Comparison of ENCODE assay signal across 37 cellular contexts in genomic region chr4:167210166-167210565, GRCh38. TPM values are rescaled to one million over a fixed set of nuclear protein-coding genes. Genes with fewer than 3 reads are reported as not detected.
"Had no signal": no experiment of that assay in that cellular context is flagged by ENCODE, and none has a peak within 500 bp of the region (broad histone marks: within the 10 kb centered on the region; RNA-seq: fewer than 3 reads in every experiment).

No MANE protein-coding gene starts in this region.

- ATAC-seq: activated CD4-positive, CD25-positive, alpha-beta regulatory T cell treated with anti-CD3 and anti-CD28 coated beads, Interleukin-2, amount 50 U/mL, for 24 hours; activated CD8-positive, alpha-beta memory T cell treated with anti-CD3 and anti-CD28 coated beads, Interleukin-2, amount 10 ng/mL, durations not matched to agents 7 days and 5 days; activated CD8-positive, alpha-beta T cell treated with anti-CD3 and anti-CD28 coated beads for 36 hours; foreskin keratinocyte; gastrocnemius medialis; heart left ventricle; T-helper 17 cell had no signal

- H3K9me3 Mint-ChIP-seq: activated B cell treated with CpG ODN at 0.5 μM for 24 hours; activated CD8-positive, alpha-beta T cell treated with anti-CD3 and anti-CD28 coated beads for 36 hours; activated naive CD4-positive, alpha-beta T cell treated with anti-CD3 and anti-CD28 coated beads for 36 hours; activated naive CD4-positive, alpha-beta T cell treated with anti-CD3 and anti-CD28 coated beads, Interleukin-2, amount 50 U/mL, for 24 hours; activated naive CD8-positive, alpha-beta T cell treated with anti-CD3 and anti-CD28 coated beads for 36 hours; activated T-helper 1 cell treated with anti-CD3 and anti-CD28 coated beads, Interleukin-12 subunit alpha, Interleukin-12 subunit beta, Interleukin-2, Interleukin-4 antibody, amounts not matched to agents 30 ng/mL and 10 ng/mL and 1 ng/mL, durations not matched to agents 14 hours and 24 hours and 36 hours; activated T-helper 2 cell treated with anti-CD3 and anti-CD28 coated beads, Interferon-gamma antibody, Interleukin-2, Interleukin-4, amounts not matched to agents 10 μg/mL and 5 μg/mL and 100 μg/mL, durations not matched to agents 14 hours and 24 hours and 36 hours; brain; endodermal cell; T-helper 2 cell treated with Interferon-gamma antibody and Interleukin-4, amounts not matched to agents 5 μg/mL and 100 μg/mL, for 36 hours had no signal

- H3K4me1 ChIP-seq: ascending aorta, esophagus muscularis mucosa, foreskin keratinocyte, gastrocnemius medialis, heart left ventricle had no signal

- H3K9me3 ChIP-seq: ascending aorta, esophagus muscularis mucosa, gastrocnemius medialis, heart left ventricle had no signal

- DNase-seq: activated B cell treated with CpG ODN at 0.5 μM for 24 hours; activated CD4-positive, alpha-beta T cell treated with anti-CD3 and anti-CD28 coated beads for 48 hours; activated CD4-positive, alpha-beta T cell treated with anti-CD3 and anti-CD28 coated beads, Interleukin-2, amount 50 U/mL, for 1 hour; activated CD4-positive, alpha-beta T cell treated with anti-CD3 and anti-CD28 coated beads, Interleukin-2, amount 50 U/mL, for 48 hours; activated CD8-positive, alpha-beta memory T cell treated with anti-CD3 and anti-CD28 coated beads, Interleukin-2, amount 10 ng/mL, durations not matched to agents 7 days and 5 days; activated CD8-positive, alpha-beta memory T cell treated with anti-CD3 and anti-CD28 coated beads, Interleukin-2, amount 50 U/mL, for 4 hours; activated CD8-positive, alpha-beta T cell treated with anti-CD3 and anti-CD28 coated beads for 36 hours; activated effector memory CD4-positive, alpha-beta T cell treated with anti-CD3 and anti-CD28 coated beads, Interleukin-2, amount 50 U/mL, for 16 hours; activated naive CD4-positive, alpha-beta T cell treated with anti-CD3 and anti-CD28 coated beads for 36 hours; activated naive CD8-positive, alpha-beta T cell treated with anti-CD3 and anti-CD28 coated beads for 36 hours; activated T-cell treated with anti-CD3 and anti-CD28 coated beads, Interleukin-2, amount 50 U/mL, for 1 hour; activated T-cell treated with anti-CD3 and anti-CD28 coated beads, Interleukin-2, amount 50 U/mL, for 48 hours; dorsolateral prefrontal cortex; effector memory CD4-positive, alpha-beta T cell; endodermal cell; erythroblast; foreskin keratinocyte; gastrocnemius medialis; glutamatergic neuron; heart left ventricle; T-helper 1 cell; T-helper 17 cell; T1000; WERI-Rb-1 had no signal

- H3K27ac Mint-ChIP-seq: activated B cell treated with CpG ODN at 0.5 μM for 24 hours; activated CD8-positive, alpha-beta memory T cell treated with anti-CD3 and anti-CD28 coated beads, Interleukin-2, amount 10 ng/mL, durations not matched to agents 7 days and 5 days; activated CD8-positive, alpha-beta T cell treated with anti-CD3 and anti-CD28 coated beads for 36 hours; activated naive CD4-positive, alpha-beta T cell treated with anti-CD3 and anti-CD28 coated beads for 36 hours; activated naive CD4-positive, alpha-beta T cell treated with anti-CD3 and anti-CD28 coated beads, Interleukin-2, amount 50 U/mL, for 24 hours; activated naive CD8-positive, alpha-beta T cell treated with anti-CD3 and anti-CD28 coated beads for 36 hours; activated T-helper 1 cell treated with anti-CD3 and anti-CD28 coated beads, Interleukin-12 subunit alpha, Interleukin-12 subunit beta, Interleukin-2, Interleukin-4 antibody, amounts not matched to agents 30 ng/mL and 10 ng/mL and 1 ng/mL, durations not matched to agents 14 hours and 24 hours and 36 hours; activated T-helper 2 cell treated with anti-CD3 and anti-CD28 coated beads, Interferon-gamma antibody, Interleukin-2, Interleukin-4, amounts not matched to agents 10 μg/mL and 5 μg/mL and 100 μg/mL, durations not matched to agents 14 hours and 24 hours and 36 hours; brain; dendritic cell treated with granulocyte-macrophage colony-stimulating factor and Interleukin-4, amounts not matched to agents 40 ng/mL and 50 ng/mL, for 4 days; endodermal cell; T-helper 17 cell; T-helper 2 cell treated with Interferon-gamma antibody and Interleukin-4, amounts not matched to agents 5 μg/mL and 100 μg/mL, for 36 hours had no signal

- H3K27ac ChIP-seq: ascending aorta, coronary artery, esophagus muscularis mucosa, foreskin keratinocyte, gastrocnemius medialis, heart left ventricle, WERI-Rb-1 had no signal

- H3K4me3 ChIP-seq: ascending aorta, coronary artery, dorsolateral prefrontal cortex, esophagus muscularis mucosa, gastrocnemius medialis, heart left ventricle had no signal

- H3K36me3 Mint-ChIP-seq: activated CD8-positive, alpha-beta memory T cell treated with anti-CD3 and anti-CD28 coated beads, Interleukin-2, amount 10 ng/mL, durations not matched to agents 7 days and 5 days; activated naive CD4-positive, alpha-beta T cell treated with anti-CD3 and anti-CD28 coated beads, Interleukin-2, amount 50 U/mL, for 24 hours; activated naive CD8-positive, alpha-beta T cell treated with anti-CD3 and anti-CD28 coated beads for 36 hours; brain had no signal

- H3K4me1 Mint-ChIP-seq: activated B cell treated with CpG ODN at 0.5 μM for 24 hours; activated CD8-positive, alpha-beta memory T cell treated with anti-CD3 and anti-CD28 coated beads, Interleukin-2, amount 10 ng/mL, durations not matched to agents 7 days and 5 days; activated naive CD4-positive, alpha-beta T cell treated with anti-CD3 and anti-CD28 coated beads, Interleukin-2, amount 50 U/mL, for 24 hours; activated naive CD8-positive, alpha-beta T cell treated with anti-CD3 and anti-CD28 coated beads for 36 hours; brain; central memory CD8-positive, alpha-beta T cell; T-helper 17 cell had no signal

- H3K4me3 Mint-ChIP-seq: activated B cell treated with CpG ODN at 0.5 μM for 24 hours; activated CD8-positive, alpha-beta memory T cell treated with anti-CD3 and anti-CD28 coated beads, Interleukin-2, amount 10 ng/mL, durations not matched to agents 7 days and 5 days; activated CD8-positive, alpha-beta T cell treated with anti-CD3 and anti-CD28 coated beads for 36 hours; activated naive CD4-positive, alpha-beta T cell treated with anti-CD3 and anti-CD28 coated beads for 36 hours; activated naive CD4-positive, alpha-beta T cell treated with anti-CD3 and anti-CD28 coated beads, Interleukin-2, amount 50 U/mL, for 24 hours; activated naive CD8-positive, alpha-beta T cell treated with anti-CD3 and anti-CD28 coated beads for 36 hours; activated T-helper 1 cell treated with anti-CD3 and anti-CD28 coated beads, Interleukin-12 subunit alpha, Interleukin-12 subunit beta, Interleukin-2, Interleukin-4 antibody, amounts not matched to agents 30 ng/mL and 10 ng/mL and 1 ng/mL, durations not matched to agents 14 hours and 24 hours and 36 hours; brain; central memory CD8-positive, alpha-beta T cell; dendritic cell treated with granulocyte-macrophage colony-stimulating factor and Interleukin-4, amounts not matched to agents 40 ng/mL and 50 ng/mL, for 4 days; endodermal cell; T-helper 17 cell; T-helper 2 cell treated with Interferon-gamma antibody and Interleukin-4, amounts not matched to agents 5 μg/mL and 100 μg/mL, for 36 hours had no signal

- H3K27me3 Mint-ChIP-seq: activated B cell treated with CpG ODN at 0.5 μM for 24 hours; activated CD8-positive, alpha-beta memory T cell treated with anti-CD3 and anti-CD28 coated beads, Interleukin-2, amount 10 ng/mL, durations not matched to agents 7 days and 5 days; activated CD8-positive, alpha-beta T cell treated with anti-CD3 and anti-CD28 coated beads for 36 hours; activated naive CD4-positive, alpha-beta T cell treated with anti-CD3 and anti-CD28 coated beads, Interleukin-2, amount 50 U/mL, for 24 hours; activated naive CD8-positive, alpha-beta T cell treated with anti-CD3 and anti-CD28 coated beads for 36 hours; brain; central memory CD8-positive, alpha-beta T cell; dendritic cell treated with granulocyte-macrophage colony-stimulating factor and Interleukin-4, amounts not matched to agents 40 ng/mL and 50 ng/mL, for 4 days; T-helper 17 cell had no signal

- H3K27me3 ChIP-seq: ascending aorta, dorsolateral prefrontal cortex, esophagus muscularis mucosa, foreskin keratinocyte, gastrocnemius medialis, heart left ventricle had no signal

- H3K36me3 ChIP-seq: ascending aorta, esophagus muscularis mucosa, gastrocnemius medialis, heart left ventricle, WERI-Rb-1 had no signal

RNA-seq across cellular contexts. Expression of gene SPOCK3, which starts 24.1 kb away (rescaled TPM):
- total RNA-seq: activated B cell treated with CpG ODN at 0.5 μM for 24 hours; activated CD8-positive, alpha-beta memory T cell treated with anti-CD3 and anti-CD28 coated beads for 36 hours; activated CD8-positive, alpha-beta memory T cell treated with anti-CD3 and anti-CD28 coated beads, Interleukin-2, amount 10 ng/mL, durations not matched to agents 7 days and 5 days; activated CD8-positive, alpha-beta T cell treated with anti-CD3 and anti-CD28 coated beads for 36 hours; activated naive CD4-positive, alpha-beta T cell treated with anti-CD3 and anti-CD28 coated beads for 36 hours; activated T-helper 1 cell treated with anti-CD3 and anti-CD28 coated beads, Interleukin-12 subunit alpha, Interleukin-12 subunit beta, Interleukin-2, Interleukin-4 antibody, amounts not matched to agents 30 ng/mL and 10 ng/mL and 1 ng/mL, durations not matched to agents 14 hours and 24 hours and 36 hours; activated T-helper 2 cell treated with anti-CD3 and anti-CD28 coated beads, Interferon-gamma antibody, Interleukin-2, Interleukin-4, amounts not matched to agents 10 μg/mL and 5 μg/mL and 100 μg/mL, durations not matched to agents 14 hours and 24 hours and 36 hours; ascending aorta; cardiac septum; foreskin keratinocyte; T-helper 17 cell had no signal
